9 cellular contexts compared by ENCODE assay signal in the genomic region with DNA sequence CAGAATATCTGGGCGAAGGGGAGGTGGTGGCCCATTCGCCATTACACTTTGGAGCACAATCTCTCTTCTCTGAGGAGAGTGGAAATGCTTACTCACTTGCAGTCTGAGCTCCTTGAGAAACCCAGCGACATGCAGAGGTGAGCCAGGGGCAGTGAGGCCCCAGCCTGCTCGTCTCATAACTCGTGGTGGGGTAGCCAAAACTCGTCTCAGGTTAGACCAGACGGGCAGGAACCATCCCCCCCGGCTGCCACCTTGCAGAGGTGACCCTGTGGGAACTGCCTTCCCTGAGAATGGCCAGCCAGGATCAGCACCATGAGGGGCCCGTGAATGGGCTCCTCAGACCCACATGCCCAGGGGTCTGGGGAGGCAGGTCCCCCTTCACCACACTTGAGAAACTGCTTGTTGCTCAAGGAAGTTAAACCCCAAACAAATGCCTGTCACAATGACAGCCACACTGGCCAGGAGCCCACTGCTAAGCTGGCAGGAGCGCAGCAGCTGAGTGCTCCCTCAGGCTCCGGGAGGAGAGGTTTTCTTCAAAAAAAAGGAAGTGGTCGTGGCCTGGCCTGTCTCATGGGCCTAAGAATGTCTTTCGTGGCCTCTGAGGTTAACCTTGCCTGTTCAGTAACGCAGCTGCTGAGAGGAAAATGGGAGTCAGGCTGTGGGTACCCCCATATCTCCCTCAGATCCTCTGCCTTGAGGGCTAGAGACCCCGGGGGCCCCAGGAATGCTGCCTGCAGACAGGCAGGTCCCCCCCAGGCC. TPM values are rescaled to one million over a fixed set of nuclear protein-coding genes. Genes with fewer than 3 reads are reported as not detected.
DNase-seq lines count a peak whose midpoint lies in the region; ATAC-seq, FAIRE-seq and TF ChIP-seq lines count a peak whose summit lies in the region.
"Had no signal": no experiment of that assay in that cellular context is flagged by ENCODE, and none has a peak within 500 bp of the region (broad histone marks: within the 10 kb centered on the region; RNA-seq: fewer than 3 reads in every experiment).

No MANE protein-coding gene starts in this region.

- H2AFZ ChIP-seq in keratinocyte (ENCODE audit: control insufficient read depth, low read length): peak overlapping the region; percentile 84

- intact Hi-C loops in activated T-helper 2 cell treated with anti-CD3 and anti-CD28 coated beads, Interferon-gamma antibody, Interleukin-2, Interleukin-4, amounts not matched to agents 10 μg/mL and 5 μg/mL and 100 μg/mL, durations not matched to agents 14 hours and 24 hours and 36 hours (cut with micrococcal nuclease): no loop called here

- no peaks in the 10 kb centered on the region for H3K79me2 ChIP-seq in keratinocyte (ENCODE audit: control insufficient read depth, insufficient read depth, low read length)

- TF ChIP-seq POLR2A in upper lobe of left lung (IDR thresholded peaks at IDR 0.05): no peak

- peaks cover 3% of the 10 kb centered on the region for H3K27me3 Mint-ChIP-seq in activated T-helper 2 cell treated with anti-CD3 and anti-CD28 coated beads, Interferon-gamma antibody, Interleukin-2, Interleukin-4, amounts not matched to agents 10 μg/mL and 5 μg/mL and 100 μg/mL, durations not matched to agents 14 hours and 24 hours and 36 hours (ENCODE audit: low read depth)

- H3K36me3 Mint-ChIP-seq in activated T-helper 2 cell treated with anti-CD3 and anti-CD28 coated beads, Interferon-gamma antibody, Interleukin-2, Interleukin-4, amounts not matched to agents 10 μg/mL and 5 μg/mL and 100 μg/mL, durations not matched to agents 14 hours and 24 hours and 36 hours (ENCODE audit: low read depth): no peaks in the 10 kb centered on the region

- H3K4me1 ChIP-seq in keratinocyte (ENCODE audit: control insufficient read depth, extremely low read depth, insufficient read depth, low read length): peaks cover 15% of the 10 kb centered on the region
- H3K4me1 ChIP-seq in upper lobe of left lung: peaks cover 22 to 41% (median 29%) of the 10 kb centered on the region in 4 donors

- H3K27ac Mint-ChIP-seq in activated T-helper 2 cell treated with anti-CD3 and anti-CD28 coated beads, Interferon-gamma antibody, Interleukin-2, Interleukin-4, amounts not matched to agents 10 μg/mL and 5 μg/mL and 100 μg/mL, durations not matched to agents 14 hours and 24 hours and 36 hours: no peak overlapping the region

- no peak for TF ChIP-seq EP300 in upper lobe of left lung (IDR thresholded peaks at IDR 0.05)

- H3K27ac ChIP-seq in keratinocyte (ENCODE audit: control insufficient read depth, insufficient read depth, low read length): peak overlapping the region; percentile 43
- H3K27ac ChIP-seq in upper lobe of left lung: peak overlapping the region; percentile 67 to 91 (median 78)

- FAIRE-seq in keratinocyte (lab: Jason Lieb, UNC): no peak
- FAIRE-seq: endothelial cell of umbilical vein had no signal

- H3K4me3 Mint-ChIP-seq in activated T-helper 2 cell treated with anti-CD3 and anti-CD28 coated beads, Interferon-gamma antibody, Interleukin-2, Interleukin-4, amounts not matched to agents 10 μg/mL and 5 μg/mL and 100 μg/mL, durations not matched to agents 14 hours and 24 hours and 36 hours (ENCODE audit: low read depth): no peak overlapping the region

- H3K36me3 ChIP-seq in keratinocyte (ENCODE audit: control insufficient read depth in 2 of 2, extremely low read depth in 1 of 2, insufficient read depth in 2 of 2, low read length in 2 of 2): no peaks in the 10 kb centered on the region
- H3K36me3 ChIP-seq in upper lobe of left lung: peaks cover 0 to 16% (median 2%) of the 10 kb centered on the region in 4 donors

- H3K4me3 ChIP-seq in keratinocyte (ENCODE audit: control insufficient read depth in 2 of 3, extremely low read depth in 1 of 3, insufficient read depth in 2 of 3, low read depth in 1 of 3, low read length in 3 of 3) (no peak overlapping the region), upper lobe of left lung (no peak overlapping the region)

- TF ChIP-seq CTCF in keratinocyte (optimal IDR thresholded peaks at IDR 0.05 in 1 of 3, IDR thresholded peaks at IDR 0.05 in 1 of 3, conservative IDR thresholded peaks at IDR 0.05 in 1 of 3; ENCODE audit: extremely low read depth in 1 of 3, insufficient read depth in 2 of 3, low read length in 3 of 3): no peak
- no peak for TF ChIP-seq CTCF in upper lobe of left lung (IDR thresholded peaks at IDR 0.05)

- no peaks in the 10 kb centered on the region for H4K20me1 ChIP-seq in keratinocyte (ENCODE audit: control insufficient read depth, extremely low read depth, insufficient read depth, low read length)

- no peaks in the 10 kb centered on the region for H3K9me3 Mint-ChIP-seq in activated T-helper 2 cell treated with anti-CD3 and anti-CD28 coated beads, Interferon-gamma antibody, Interleukin-2, Interleukin-4, amounts not matched to agents 10 μg/mL and 5 μg/mL and 100 μg/mL, durations not matched to agents 14 hours and 24 hours and 36 hours

- peaks cover 16% of the 10 kb centered on the region for H3K4me1 Mint-ChIP-seq in activated T-helper 2 cell treated with anti-CD3 and anti-CD28 coated beads, Interferon-gamma antibody, Interleukin-2, Interleukin-4, amounts not matched to agents 10 μg/mL and 5 μg/mL and 100 μg/mL, durations not matched to agents 14 hours and 24 hours and 36 hours (ENCODE audit: low read depth)

- DNase-seq in EL: peak; percentile 72
- peak; percentile 14 for DNase-seq in activated T-helper 2 cell treated with anti-CD3 and anti-CD28 coated beads, Interferon-gamma antibody, Interleukin-2, Interleukin-4, amounts not matched to agents 10 μg/mL and 5 μg/mL and 100 μg/mL, durations not matched to agents 14 hours and 24 hours and 36 hours (ENCODE audit: low spot score)
- DNase-seq in keratinocyte (ENCODE audit: low read depth, low spot score): no peak
- peak; percentile 44 to 71 for DNase-seq in upper lobe of left lung
- DNase-seq in NCI-H1092 (lab: John Stamatoyannopoulos, UW): no peak

- H3K9me3 ChIP-seq in keratinocyte (ENCODE audit: control insufficient read depth, low read depth, low read length) (no peaks in the 10 kb centered on the region), upper lobe of left lung (no peaks in the 10 kb centered on the region)

- peak overlapping the region; percentile 33 for H3K9ac ChIP-seq in keratinocyte (ENCODE audit: control insufficient read depth, extremely low read depth, insufficient read depth, low read length)

- dilution Hi-C loops in keratinocyte (cut with MboI; ENCODE audit: extremely low pct_ligation_motif_present, low sequenced_read_pairs): no loop called here

- peak overlapping the region; percentile 70 for H3K4me2 ChIP-seq in keratinocyte (ENCODE audit: control insufficient read depth, extremely low read depth, insufficient read depth, low read depth, low read length)

- H3K27me3 ChIP-seq in keratinocyte (ENCODE audit: control insufficient read depth, extremely low read depth, insufficient read depth, low read length) (no peaks in the 10 kb centered on the region), upper lobe of left lung (no peaks in the 10 kb centered on the region)

- peaks cover 2% of the 10 kb centered on the region for H3K9me1 ChIP-seq in keratinocyte (ENCODE audit: control insufficient read depth, extremely low read depth, insufficient read depth, low read length)

- 29 to 40% methylated on average over 1 to 15 of the region's 15 CpGs for WGBS in upper lobe of left lung, 2 donors

- peak; percentile 48 for ATAC-seq in HG03103 (IDR thresholded peaks at IDR 0.05; ENCODE audit: low read depth, unreplicated experiment)
- ATAC-seq in upper lobe of left lung (ENCODE audit: low FRiP score in 2 of 2): peak; percentile 52 to 59
- ATAC-seq in GM19455 (IDR thresholded peaks at IDR 0.05; ENCODE audit: unreplicated experiment): no peak
- ATAC-seq in HG03439 (IDR thresholded peaks at IDR 0.05; ENCODE audit: unreplicated experiment): no peak

RNA-seq across cellular contexts. Expression of a gene that starts 9.2 kb away (rescaled TPM):
- total RNA-seq in activated T-helper 2 cell treated with anti-CD3 and anti-CD28 coated beads, Interferon-gamma antibody, Interleukin-2, Interleukin-4, amounts not matched to agents 10 μg/mL and 5 μg/mL and 100 μg/mL, durations not matched to agents 14 hours and 24 hours and 36 hours: 0.11 and 0.34 TPM in 2 replicates
- 30.6 to 40.1 TPM (median 33.8 TPM) in 3 replicates for polyA plus RNA-seq in keratinocyte
- 18.5 TPM for polyA plus RNA-seq in keratinocyte (2011; ENCODE audit: low read depth)
- 19.7 and 34.1 TPM in 2 replicates for polyA plus RNA-seq in keratinocyte (2011; cell fraction: cytosol; rRNA removed)
- 24.9 and 29.3 TPM in 2 replicates for polyA plus RNA-seq in keratinocyte (2011; cell fraction: nucleus; rRNA removed)
- 26.0 and 34.2 TPM in 2 replicates for polyA plus RNA-seq in keratinocyte (2012; ENCODE audit: low replicate concordance)
- 18.1 to 34.5 TPM (median 25.5 TPM) in 3 replicates for polyA minus RNA-seq in keratinocyte
- 23.2 TPM for polyA minus RNA-seq in keratinocyte (2011; cell fraction: cytosol; rRNA and poly(A)+ RNA removed)
- polyA minus RNA-seq in keratinocyte (2011; cell fraction: nucleus; rRNA and poly(A)+ RNA removed): 12.3 and 15.4 TPM in 2 replicates
- total RNA-seq in upper lobe of left lung: 100 to 1,000 TPM; 138 to 573 (median 265) TPM

Comparison
In these comparisons a context has a peak if more than half of its experiments do, and no peak if none do; other contexts are left out.
1. DNase-seq: peak in EL (single experiment), activated T-helper 2 cell treated with anti-CD3 and anti-CD28 coated beads, Interferon-gamma antibody, Interleukin-2, Interleukin-4, amounts not matched to agents 10 μg/mL and 5 μg/mL and 100 μg/mL, durations not matched to agents 14 hours and 24 hours and 36 hours (single experiment) and upper lobe of left lung (2 of 2); none in keratinocyte (single experiment) and NCI-H1092 (single experiment).
2. ATAC-seq: peak in HG03103 (single experiment) and upper lobe of left lung (2 of 2); none in GM19455 (single experiment) and HG03439 (single experiment).
3. RNA of a gene that starts 9.2 kb away (total RNA-seq): 138 to 573 TPM in upper lobe of left lung; 0.11 to 0.34 TPM in activated T-helper 2 cell treated with anti-CD3 and anti-CD28 coated beads, Interferon-gamma antibody, Interleukin-2, Interleukin-4, amounts not matched to agents 10 μg/mL and 5 μg/mL and 100 μg/mL, durations not matched to agents 14 hours and 24 hours and 36 hours; every median in the first group is over 100 times any median in the second.